In the genomic region with DNA sequence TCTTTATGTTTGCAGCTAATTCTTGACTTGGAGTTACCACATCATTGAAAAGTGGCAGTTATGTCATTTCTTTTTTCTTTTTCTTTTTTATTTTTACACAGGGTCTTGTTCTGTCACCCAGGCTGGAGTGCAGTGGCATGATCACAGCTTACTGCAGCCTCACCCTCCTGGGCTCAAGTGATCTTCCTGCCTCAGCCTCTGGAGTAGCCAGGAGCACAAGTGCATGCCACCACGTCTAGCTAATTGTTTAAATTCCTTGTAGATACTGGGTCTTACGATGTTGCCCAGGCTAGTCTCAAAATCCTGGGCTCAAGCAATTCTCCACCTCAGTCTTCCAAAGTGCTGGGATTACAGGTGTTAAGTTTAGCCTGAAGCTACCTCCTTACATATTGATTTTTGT, we compare ENCODE assay signal across 32 cellular contexts. TPM values are rescaled to one million over a fixed set of nuclear protein-coding genes. Genes with fewer than 3 reads are reported as not detected.
"Had no signal": no experiment of that assay in that cellular context is flagged by ENCODE, and none has a peak within 500 bp of the region (broad histone marks: within the 10 kb centered on the region; RNA-seq: fewer than 3 reads in every experiment).

No MANE protein-coding gene starts in this region.

- H3K27ac Mint-ChIP-seq: activated CD4-positive, alpha-beta T cell treated with anti-CD3 and anti-CD28 coated beads for 36 hours; activated CD4-positive, alpha-beta T cell treated with anti-CD3 and anti-CD28 coated beads, Interleukin-2, amount 10 ng/mL, durations not matched to agents 24 days and 14 days; activated CD8-positive, alpha-beta T cell treated with anti-CD3 and anti-CD28 coated beads for 36 hours; activated naive CD4-positive, alpha-beta T cell treated with anti-CD3 and anti-CD28 coated beads for 36 hours; activated naive CD4-positive, alpha-beta T cell treated with anti-CD3 and anti-CD28 coated beads, Interleukin-2, amount 50 U/mL, for 24 hours; activated naive CD8-positive, alpha-beta T cell treated with anti-CD3 and anti-CD28 coated beads for 36 hours; activated naive CD8-positive, alpha-beta T cell treated with anti-CD3 and anti-CD28 coated beads, Interleukin-2, amount 50 U/mL, for 24 hours; activated T-helper 1 cell treated with anti-CD3 and anti-CD28 coated beads, Interleukin-12 subunit alpha, Interleukin-12 subunit beta, Interleukin-2, Interleukin-4 antibody, amounts not matched to agents 30 ng/mL and 10 ng/mL and 1 ng/mL, durations not matched to agents 14 hours and 24 hours and 36 hours; activated T-helper 2 cell treated with anti-CD3 and anti-CD28 coated beads, Interferon-gamma antibody, Interleukin-2, Interleukin-4, amounts not matched to agents 10 μg/mL and 5 μg/mL and 100 μg/mL, durations not matched to agents 14 hours and 24 hours and 36 hours; effector memory CD8-positive, alpha-beta T cell had no signal

- H3K9me3 ChIP-seq: adrenal gland, body of pancreas, gastrocnemius medialis had no signal

- H3K27ac ChIP-seq: adrenal gland, body of pancreas, esophagus muscularis mucosa, foreskin keratinocyte, gastrocnemius medialis had no signal

- H3K4me3 Mint-ChIP-seq: activated CD4-positive, alpha-beta T cell treated with anti-CD3 and anti-CD28 coated beads for 36 hours; activated CD4-positive, alpha-beta T cell treated with anti-CD3 and anti-CD28 coated beads, Interleukin-2, amount 10 ng/mL, durations not matched to agents 24 days and 14 days; activated CD8-positive, alpha-beta T cell treated with anti-CD3 and anti-CD28 coated beads for 36 hours; activated naive CD4-positive, alpha-beta T cell treated with anti-CD3 and anti-CD28 coated beads for 36 hours; activated naive CD4-positive, alpha-beta T cell treated with anti-CD3 and anti-CD28 coated beads, Interleukin-2, amount 50 U/mL, for 24 hours; activated naive CD8-positive, alpha-beta T cell treated with anti-CD3 and anti-CD28 coated beads for 36 hours; activated naive CD8-positive, alpha-beta T cell treated with anti-CD3 and anti-CD28 coated beads, Interleukin-2, amount 50 U/mL, for 24 hours; activated T-helper 1 cell treated with anti-CD3 and anti-CD28 coated beads, Interleukin-12 subunit alpha, Interleukin-12 subunit beta, Interleukin-2, Interleukin-4 antibody, amounts not matched to agents 30 ng/mL and 10 ng/mL and 1 ng/mL, durations not matched to agents 14 hours and 24 hours and 36 hours; effector memory CD8-positive, alpha-beta T cell had no signal

- H3K4me3 ChIP-seq: adrenal gland, body of pancreas, esophagus muscularis mucosa, gastrocnemius medialis had no signal

- H3K36me3 ChIP-seq: adrenal gland, esophagus muscularis mucosa, gastrocnemius medialis had no signal

- H3K27me3 Mint-ChIP-seq: activated CD4-positive, alpha-beta T cell treated with anti-CD3 and anti-CD28 coated beads for 36 hours; activated CD8-positive, alpha-beta T cell treated with anti-CD3 and anti-CD28 coated beads for 36 hours; activated naive CD8-positive, alpha-beta T cell treated with anti-CD3 and anti-CD28 coated beads for 36 hours had no signal

- H3K4me1 Mint-ChIP-seq: activated CD4-positive, alpha-beta T cell treated with anti-CD3 and anti-CD28 coated beads for 36 hours; activated CD4-positive, alpha-beta T cell treated with anti-CD3 and anti-CD28 coated beads, Interleukin-2, amount 10 ng/mL, durations not matched to agents 24 days and 14 days; activated naive CD4-positive, alpha-beta T cell treated with anti-CD3 and anti-CD28 coated beads, Interleukin-2, amount 50 U/mL, for 24 hours; activated naive CD8-positive, alpha-beta T cell treated with anti-CD3 and anti-CD28 coated beads for 36 hours; activated naive CD8-positive, alpha-beta T cell treated with anti-CD3 and anti-CD28 coated beads, Interleukin-2, amount 50 U/mL, for 24 hours had no signal

- H3K36me3 Mint-ChIP-seq: activated naive CD4-positive, alpha-beta T cell treated with anti-CD3 and anti-CD28 coated beads, Interleukin-2, amount 50 U/mL, for 24 hours; activated naive CD8-positive, alpha-beta T cell treated with anti-CD3 and anti-CD28 coated beads for 36 hours had no signal

- ATAC-seq: activated CD4-positive, alpha-beta T cell treated with anti-CD3 and anti-CD28 coated beads for 36 hours; activated CD8-positive, alpha-beta T cell treated with anti-CD3 and anti-CD28 coated beads for 36 hours; activated naive CD8-positive, alpha-beta T cell treated with anti-CD3 and anti-CD28 coated beads, Interleukin-2, amount 50 U/mL, for 24 hours; body of pancreas; effector memory CD8-positive, alpha-beta T cell; foreskin keratinocyte; gastrocnemius medialis had no signal

- DNase-seq: activated CD4-positive, alpha-beta T cell treated with anti-CD3 and anti-CD28 coated beads for 36 hours; activated CD4-positive, alpha-beta T cell treated with anti-CD3 and anti-CD28 coated beads, Interleukin-2, amount 10 ng/mL, durations not matched to agents 24 days and 14 days; activated CD4-positive, alpha-beta T cell treated with anti-CD3 and anti-CD28 coated beads, Interleukin-2, amount 50 U/mL, for 4 hours; activated CD4-positive, CD25-positive, alpha-beta regulatory T cell; activated CD4-positive, CD25-positive, alpha-beta regulatory T cell treated with anti-CD3 and anti-CD28 coated beads, Interleukin-2, amount 50 U/mL, for 72 hours; activated CD8-positive, alpha-beta memory T cell treated with anti-CD3 and anti-CD28 coated beads for 24 hours; activated CD8-positive, alpha-beta memory T cell treated with anti-CD3 and anti-CD28 coated beads, Interleukin-2, amount 50 U/mL, for 4 hours; activated CD8-positive, alpha-beta T cell treated with anti-CD3 and anti-CD28 coated beads for 36 hours; activated effector memory CD4-positive, alpha-beta T cell treated with anti-CD3 and anti-CD28 coated beads, Interleukin-2, amount 50 U/mL, for 16 hours; activated naive CD4-positive, alpha-beta T cell treated with anti-CD3 and anti-CD28 coated beads for 36 hours; activated naive CD8-positive, alpha-beta T cell treated with anti-CD3 and anti-CD28 coated beads for 36 hours; activated naive CD8-positive, alpha-beta T cell treated with anti-CD3 and anti-CD28 coated beads, Interleukin-2, amount 50 U/mL, for 24 hours; activated T-cell treated with anti-CD3 and anti-CD28 coated beads, Interleukin-2, amount 50 U/mL, for 1 hour; activated T-cell treated with anti-CD3 and anti-CD28 coated beads, Interleukin-2, amount 50 U/mL, for 48 hours; adrenal gland; amygdala; aorta; body of pancreas; caudate nucleus; cortex of kidney; dermis blood vessel endothelial cell; effector CD4-positive, alpha-beta T cell; effector memory CD8-positive, alpha-beta T cell; erythroblast; foreskin keratinocyte; gastrocnemius medialis; T-helper 2 cell had no signal

- H3K4me1 ChIP-seq: adrenal gland, body of pancreas, esophagus muscularis mucosa, foreskin keratinocyte, gastrocnemius medialis had no signal

- H3K9me3 Mint-ChIP-seq: activated CD4-positive, alpha-beta T cell treated with anti-CD3 and anti-CD28 coated beads, Interleukin-2, amount 10 ng/mL, durations not matched to agents 24 days and 14 days; activated CD8-positive, alpha-beta T cell treated with anti-CD3 and anti-CD28 coated beads for 36 hours; activated naive CD4-positive, alpha-beta T cell treated with anti-CD3 and anti-CD28 coated beads for 36 hours; activated naive CD4-positive, alpha-beta T cell treated with anti-CD3 and anti-CD28 coated beads, Interleukin-2, amount 50 U/mL, for 24 hours; activated naive CD8-positive, alpha-beta T cell treated with anti-CD3 and anti-CD28 coated beads for 36 hours; activated naive CD8-positive, alpha-beta T cell treated with anti-CD3 and anti-CD28 coated beads, Interleukin-2, amount 50 U/mL, for 24 hours; activated T-helper 1 cell treated with anti-CD3 and anti-CD28 coated beads, Interleukin-12 subunit alpha, Interleukin-12 subunit beta, Interleukin-2, Interleukin-4 antibody, amounts not matched to agents 30 ng/mL and 10 ng/mL and 1 ng/mL, durations not matched to agents 14 hours and 24 hours and 36 hours; activated T-helper 2 cell treated with anti-CD3 and anti-CD28 coated beads, Interferon-gamma antibody, Interleukin-2, Interleukin-4, amounts not matched to agents 10 μg/mL and 5 μg/mL and 100 μg/mL, durations not matched to agents 14 hours and 24 hours and 36 hours; effector memory CD8-positive, alpha-beta T cell had no signal

- H3K27me3 ChIP-seq: adrenal gland, body of pancreas, esophagus muscularis mucosa, gastrocnemius medialis had no signal

RNA-seq across cellular contexts. Expression of gene KANK4, which starts 52.1 kb away (rescaled TPM):
- total RNA-seq: activated CD4-positive, alpha-beta T cell treated with anti-CD3 and anti-CD28 coated beads for 36 hours; activated CD4-positive, alpha-beta T cell treated with anti-CD3 and anti-CD28 coated beads, Interleukin-2, amount 10 ng/mL, durations not matched to agents 24 days and 14 days; activated CD8-positive, alpha-beta T cell treated with anti-CD3 and anti-CD28 coated beads for 36 hours; activated naive CD4-positive, alpha-beta T cell treated with anti-CD3 and anti-CD28 coated beads for 36 hours; activated naive CD8-positive, alpha-beta T cell treated with anti-CD3 and anti-CD28 coated beads for 36 hours; activated T-helper 1 cell treated with anti-CD3 and anti-CD28 coated beads, Interleukin-12 subunit alpha, Interleukin-12 subunit beta, Interleukin-2, Interleukin-4 antibody, amounts not matched to agents 30 ng/mL and 10 ng/mL and 1 ng/mL, durations not matched to agents 14 hours and 24 hours and 36 hours; activated T-helper 2 cell treated with anti-CD3 and anti-CD28 coated beads, Interferon-gamma antibody, Interleukin-2, Interleukin-4, amounts not matched to agents 10 μg/mL and 5 μg/mL and 100 μg/mL, durations not matched to agents 14 hours and 24 hours and 36 hours; dermis blood vessel endothelial cell; T-helper 1 cell treated with Interleukin-12 subunit alpha and Interleukin-12 subunit beta and Interleukin-4 antibody, amounts not matched to agents 30 ng/mL and 1 ng/mL, for 36 hours had no signal
